Comparison of ENCODE assay signal across 8 cellular contexts in the genomic region with DNA sequence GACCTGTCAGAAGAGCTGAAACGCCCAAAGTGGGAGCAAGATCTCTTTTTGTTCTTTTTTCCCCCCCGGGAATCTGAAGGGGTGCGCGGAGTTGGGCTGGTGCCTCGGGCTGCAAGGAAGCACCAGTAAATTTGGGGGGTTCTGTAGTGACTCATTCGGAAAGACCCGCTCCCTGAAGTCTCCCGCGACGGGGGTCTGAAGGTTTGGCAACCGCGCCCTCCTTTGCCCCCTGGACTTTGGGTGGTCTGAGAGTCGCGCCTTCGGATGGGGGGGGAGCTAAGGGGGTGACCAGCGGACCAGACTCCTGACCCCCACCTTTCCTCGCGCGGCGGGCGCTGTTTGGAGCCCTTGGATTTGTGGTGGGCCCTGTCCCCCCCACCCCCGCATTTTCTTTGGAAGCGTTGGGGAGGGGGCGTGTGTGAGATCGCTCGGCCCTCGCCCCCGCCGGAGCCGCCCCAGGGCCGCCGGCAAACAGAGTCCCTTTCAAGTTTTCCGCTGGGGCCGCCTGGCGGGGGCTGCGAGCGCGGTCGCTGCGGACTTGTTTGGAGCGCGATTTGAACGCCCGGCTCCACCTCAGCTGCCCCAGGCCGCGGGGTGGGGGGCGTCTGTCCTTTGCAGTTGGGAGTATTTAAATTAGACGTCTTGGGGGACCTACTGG. TPM values are rescaled to one million over a fixed set of nuclear protein-coding genes. Genes with fewer than 3 reads are reported as not detected.
DNase-seq lines count a peak whose midpoint lies in the region; ATAC-seq and TF ChIP-seq lines count a peak whose summit lies in the region.

No MANE protein-coding gene starts in this region.

- H3K9me3 Mint-ChIP-seq in chondrocyte (ENCODE audit: low read depth) = no peaks in the 10 kb centered on the region

- ATAC-seq in lung (ENCODE audit: insufficient read depth, low FRiP score) = no peak
- ATAC-seq in HG03378 (IDR thresholded peaks at IDR 0.05; ENCODE audit: unreplicated experiment) = no peak
- no peak for ATAC-seq in HG03108 (IDR thresholded peaks at IDR 0.05; ENCODE audit: unreplicated experiment)

- WGBS in lung, 2 donors = 1% methylated on average over 48 of the region's 48 CpGs
- under 1% methylated on average over 48 of the region's 48 CpGs for WGBS in thymus

- peaks cover 5% of the 10 kb centered on the region for H3K36me3 Mint-ChIP-seq in chondrocyte (ENCODE audit: low read depth)

- H3K36me3 ChIP-seq in lung (ENCODE audit: control insufficient read depth in 2 of 2, insufficient read depth in 2 of 2, low read length in 2 of 2) = no peaks in the 10 kb centered on the region
- H3K36me3 ChIP-seq in thymus (ENCODE audit: control insufficient read depth, insufficient read depth) = no peaks in the 10 kb centered on the region

- TF ChIP-seq CTCF in chondrocyte (IDR thresholded peaks at IDR 0.05) = peak; percentile 68
- no peak for TF ChIP-seq CTCF in lung (IDR thresholded peaks at IDR 0.05; ENCODE audit: control extremely low read depth, extremely low read depth)

- peak overlapping the region; percentile 99 for H3K4me3 Mint-ChIP-seq in chondrocyte (ENCODE audit: unreplicated experiment)

- H3K9me3 ChIP-seq in lung (ENCODE audit: control insufficient read depth in 2 of 2, insufficient read depth in 1 of 2, low read length in 1 of 2) = no peaks in the 10 kb centered on the region
- no peaks in the 10 kb centered on the region for H3K9me3 ChIP-seq in thymus (ENCODE audit: control insufficient read depth)

- peaks cover 50% of the 10 kb centered on the region for H3K4me1 Mint-ChIP-seq in chondrocyte (ENCODE audit: low read depth)

- H3K27me3 Mint-ChIP-seq in chondrocyte (ENCODE audit: low read depth) = no peaks in the 10 kb centered on the region

- peaks cover 8 to 31% of the 10 kb centered on the region in 2 donors for H3K4me1 ChIP-seq in lung (ENCODE audit: control insufficient read depth in 2 of 2, insufficient read depth in 2 of 2, low read length in 2 of 2)
- peaks cover 48% of the 10 kb centered on the region for H3K4me1 ChIP-seq in thymus (ENCODE audit: control insufficient read depth, insufficient read depth, low read length)

- H3K4me3 ChIP-seq in lung (peak overlapping the region; percentile 66), thymus (ENCODE audit: low read length) (peak overlapping the region; percentile 87)

- H3K27me3 ChIP-seq in lung (ENCODE audit: control insufficient read depth, insufficient read depth) (no peaks in the 10 kb centered on the region), thymus (ENCODE audit: control insufficient read depth, insufficient read depth) (peaks cover 3% of the 10 kb centered on the region)

- peak; percentile 31 for DNase-seq in EH (ENCODE audit: low read depth)
- peak; percentile 73 for DNase-seq in NAMALWA (ENCODE audit: low spot score)
- DNase-seq in chondrocyte (ENCODE audit: low spot score) = peak; percentile 74
- DNase-seq in lung (ENCODE audit: low spot score) = no peak
- no peak for DNase-seq in DMS79 (lab: John Stamatoyannopoulos, UW)

- peak overlapping the region; percentile 99 for H3K27ac Mint-ChIP-seq in chondrocyte (ENCODE audit: unreplicated experiment)

- peak overlapping the region; percentile 80 to 85 for H3K27ac ChIP-seq in lung (ENCODE audit: low read depth in 1 of 2, low read length in 1 of 2)
- peak overlapping the region; percentile 75 for H3K27ac ChIP-seq in thymus (ENCODE audit: low read depth)

RNA-seq across cellular contexts. Expression of a gene that starts 2.0 kb away (rescaled TPM):
- total RNA-seq in chondrocyte (144 to 193 TPM (median 145 TPM) in 3 replicates), lung (10 to 100 TPM; 26.5 to 39.8 TPM)
- polyA plus RNA-seq in lung (10 to 100 TPM; 20.7 to 23.5 TPM), thymus (47.9 TPM)

Comparison
In these comparisons a context has a peak if more than half of its experiments do, and no peak if none do; other contexts are left out.
1. DNase-seq: peak in EH (single experiment), NAMALWA (single experiment) and chondrocyte (single experiment); none in lung (single experiment) and DMS79 (single experiment).